9 cellular contexts compared by ENCODE assay signal in the genomic region with DNA sequence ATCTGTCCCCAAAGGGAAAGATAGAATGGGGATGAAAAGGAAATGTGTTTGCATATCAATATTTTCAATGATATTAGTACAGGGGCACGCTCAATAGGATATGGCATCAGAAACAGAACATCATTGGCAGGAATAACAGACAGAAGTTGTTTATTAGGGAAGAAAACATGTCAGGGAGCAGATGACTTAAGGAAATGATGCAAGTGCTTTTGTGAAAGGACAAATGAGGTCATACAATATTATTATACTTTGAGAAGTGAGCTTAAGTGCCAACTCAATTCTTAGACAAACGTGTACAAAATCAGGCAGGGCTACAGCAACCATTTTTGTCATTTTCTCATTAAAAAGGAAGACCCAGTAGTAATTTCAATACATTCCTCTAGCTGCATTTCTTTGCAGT.
DNase-seq lines count a peak whose midpoint lies in the region; ATAC-seq, FAIRE-seq and TF ChIP-seq lines count a peak whose summit lies in the region.
"Had no signal": no experiment of that assay in that cellular context is flagged by ENCODE, and none has a peak within 500 bp of the region (broad histone marks: within the 10 kb centered on the region; RNA-seq: fewer than 3 reads in every experiment).

No MANE protein-coding gene starts in this region.

- H3K36me3 ChIP-seq in K562 (ENCODE audit: control insufficient read depth, insufficient read depth, low read length) (no peaks in the 10 kb centered on the region), cardiac muscle cell (no peaks in the 10 kb centered on the region), small intestine (ENCODE audit: control insufficient read depth in 2 of 2, insufficient read depth in 2 of 2, low read length in 2 of 2) (no peaks in the 10 kb centered on the region)

- TF ChIP-seq POLR2A in K562 (conservative IDR thresholded peaks at IDR 0.05): no peak

- no peak overlapping the region for H3K27ac Mint-ChIP-seq in activated naive CD4-positive, alpha-beta T cell treated with anti-CD3 and anti-CD28 coated beads, Interleukin-2, amount 50 U/mL, for 72 hours

- no peak for FAIRE-seq in K562 (lab: Jason Lieb, UNC)
- no peak for FAIRE-seq in small intestine (lab: Jason Lieb, UNC)

- peak overlapping the region; percentile 83; the same call in 1 of the 2 replicates for H3K4me2 ChIP-seq in K562 (ENCODE audit: insufficient read depth, low read length)

- POLR2A ChIA-PET in K562 (lab: Yijun Ruan, JAX): interaction anchor here (0.9 to 1.9 kb wide), 5 partner anchors 9 to 132 kb away, joined by 4 to 6 read pairs (median 6); no protein-coding TSS in a partner anchor

- ATAC-seq in K562 (no peak), GM21367 (IDR thresholded peaks at IDR 0.05; ENCODE audit: unreplicated experiment) (no peak)
- no peak for ATAC-seq in activated naive CD4-positive, alpha-beta T cell treated with anti-CD3 and anti-CD28 coated beads, Interleukin-2, amount 50 U/mL, for 72 hours

- TF ChIP-seq EP300 in K562 (IDR thresholded peaks at IDR 0.05; ENCODE audit: low read length): no peak; the same call in 1 of the 2 replicates

- in situ Hi-C loops in K562 (cut with MboI): no loop called here

- no peak for TF ChIP-seq CTCF in K562 (IDR thresholded peaks at IDR 0.05 in 2 of 3, conservative IDR thresholded peaks at IDR 0.05 in 1 of 3; ENCODE audit: insufficient read depth in 2 of 3, low read depth in 1 of 3, low read length in 3 of 3)
- no peak for TF ChIP-seq CTCF in cardiac muscle cell (IDR thresholded peaks at IDR 0.05; ENCODE audit: low read depth, low read length)

- H3K27me3 ChIP-seq in K562 (ENCODE audit: control insufficient read depth in 2 of 2, insufficient read depth in 2 of 2, low read length in 2 of 2) (no peaks in the 10 kb centered on the region), cardiac muscle cell (no peaks in the 10 kb centered on the region), small intestine (ENCODE audit: control insufficient read depth in 2 of 2, insufficient read depth in 2 of 2, low read length in 2 of 2) (no peaks in the 10 kb centered on the region)

- H3K4me1 ChIP-seq in K562 (replicated peaks in 1 of 2; ENCODE audit: control insufficient read depth in 2 of 2, insufficient read depth in 2 of 2, low read length in 2 of 2): peaks cover 18 to 39% of the 10 kb centered on the region in 2 experiments
- H3K4me1 ChIP-seq in cardiac muscle cell (ENCODE audit: low read depth): peaks cover 22% of the 10 kb centered on the region
- peaks cover 2 to 6% of the 10 kb centered on the region in 2 donors for H3K4me1 ChIP-seq in small intestine (ENCODE audit: control insufficient read depth in 2 of 2, insufficient read depth in 1 of 2, low read depth in 1 of 2, low read length in 1 of 2)

- no peaks in the 10 kb centered on the region for H3K9me1 ChIP-seq in K562 (ENCODE audit: control insufficient read depth, insufficient read depth, low read length)

- CTCF ChIA-PET in K562 (lab: Yijun Ruan, JAX; ENCODE audit: low intra/inter-chr PET ratio): no interaction called here

- intact Hi-C loops in K562 (cut with micrococcal nuclease): loop anchor here (10.0 kb wide), 2 partner anchors 317 to 387 kb away; a partner anchor contains a TSS

- no peaks in the 10 kb centered on the region for H3K79me2 ChIP-seq in K562 (ENCODE audit: control insufficient read depth, insufficient read depth, low read length)

- no peak for TF ChIP-seq RAD21 in K562 (CRISPR knock-in tag; conservative IDR thresholded peaks at IDR 0.05 in 1 of 2, IDR thresholded peaks at IDR 0.05 in 1 of 2)

- peak overlapping the region in 1 of 2 experiments; percentile 79; a peak in 2 of 4 replicates for H3K9ac ChIP-seq in K562 (ENCODE audit: insufficient read depth in 1 of 2, low read depth in 2 of 2, low read length in 2 of 2)

- H3K36me3 Mint-ChIP-seq in activated naive CD4-positive, alpha-beta T cell treated with anti-CD3 and anti-CD28 coated beads, Interleukin-2, amount 50 U/mL, for 72 hours: no peaks in the 10 kb centered on the region

- BruUV-seq in K562 (replicated peaks; lab: Mats Ljungman, UMichigan): no TSS peak

- H3K9me3 Mint-ChIP-seq in activated naive CD4-positive, alpha-beta T cell treated with anti-CD3 and anti-CD28 coated beads, Interleukin-2, amount 50 U/mL, for 72 hours: no peaks in the 10 kb centered on the region

- H3K27ac ChIP-seq in K562 (ENCODE audit: extremely low read depth, low read depth, low read length) (peak overlapping the region; percentile 93), cardiac muscle cell (peak overlapping the region; percentile 68), small intestine (ENCODE audit: low read depth in 1 of 2, low read length in 1 of 2) (no peak overlapping the region)

- DNase-seq in HT-29 (ENCODE audit: low spot score): peak; percentile 22
- no peak for DNase-seq in K562 (ENCODE audit: extremely low read depth in 1 of 4, low spot score in 3 of 4)
- DNase-seq in cardiac muscle cell (ENCODE audit: low read depth in 1 of 2, low spot score in 1 of 2): peak in 1 of 2 donors; percentile 82
- DNase-seq in small intestine: peak; percentile 19
- DNase-seq in NK-92 treated with Interleukin-12 subunit alpha and Interleukin-12 subunit beta, amount 100 ng/mL, for 24 hours (lab: John Stamatoyannopoulos, UW): no peak
- DNase-seq in AG08395 (ENCODE audit: low spot score): no peak
- no peak for DNase-seq in activated naive CD4-positive, alpha-beta T cell treated with anti-CD3 and anti-CD28 coated beads, Interleukin-2, amount 50 U/mL, for 72 hours (ENCODE audit: low spot score in 2 of 2)
- DNase-seq: NCI-H1694 treated with DMSO at 0.1 percent for 48 hours had no signal

- H3K4me3 ChIP-seq in K562: no peak overlapping the region
- no peak overlapping the region for H3K4me3 ChIP-seq in cardiac muscle cell
- no peak overlapping the region for H3K4me3 ChIP-seq in small intestine (ENCODE audit: low read depth in 1 of 2, low read length in 2 of 2)

- 58% methylated on average over 2 of the region's 2 CpGs for WGBS in K562 (ENCODE audit: insufficient coverage, low coverage, missing lambda C conversion rate)
- WGBS in small intestine, 3 donors: 41 to 53% (median 48%) methylated on average over 2 of the region's 2 CpGs

- H4K20me1 ChIP-seq in K562 (replicated peaks; ENCODE audit: control insufficient read depth, insufficient read depth, low read length): no peaks in the 10 kb centered on the region

- H2AFZ ChIP-seq in K562 (ENCODE audit: low read depth, low read length): peak overlapping the region; percentile 98

- H3K9me3 ChIP-seq in K562 (replicated peaks; ENCODE audit: control insufficient read depth, insufficient read depth, low read depth, low read length) (no peaks in the 10 kb centered on the region), cardiac muscle cell (ENCODE audit: low read depth) (no peaks in the 10 kb centered on the region), small intestine (ENCODE audit: control insufficient read depth, low read depth) (no peaks in the 10 kb centered on the region)

TF ChIP-seq in K562, 482 proteins besides CTCF, POLR2A, EP300 and RAD21 (continues in another document):
- no peak for TF ChIP-seq SREBF2 (CRISPR knock-in tag; IDR thresholded peaks at IDR 0.05)
- TF ChIP-seq, protein P1, sequence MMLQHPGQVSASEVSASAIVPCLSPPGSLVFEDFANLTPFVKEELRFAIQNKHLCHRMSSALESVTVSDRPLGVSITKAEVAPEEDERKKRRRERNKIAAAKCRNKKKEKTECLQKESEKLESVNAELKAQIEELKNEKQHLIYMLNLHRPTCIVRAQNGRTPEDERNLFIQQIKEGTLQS (IDR thresholded peaks at IDR 0.05): peak; percentile 88
- TF ChIP-seq, protein P1 (CRISPR knock-in tag; conservative IDR thresholded peaks at IDR 0.05): no peak
- 0 out of 2 replicates have a peak, but pooled peaks have one; percentile 42 for TF ChIP-seq JUN (IDR thresholded peaks at IDR 0.05; ENCODE audit: borderline replicate concordance, low read depth, low read length)
- no peak for TF ChIP-seq JUN (CRISPR knock-in tag; IDR thresholded peaks at IDR 0.05; ENCODE audit: borderline replicate concordance)

Comparison
In these comparisons a context has a peak if more than half of its experiments do, and no peak if none do; other contexts are left out.
1. DNase-seq: peak in HT-29 (single experiment) and small intestine (single experiment); none in K562 (0 of 4), NK-92 treated with Interleukin-12 subunit alpha and Interleukin-12 subunit beta, amount 100 ng/mL, for 24 hours (single experiment), AG08395 (single experiment) and activated naive CD4-positive, alpha-beta T cell treated with anti-CD3 and anti-CD28 coated beads, Interleukin-2, amount 50 U/mL, for 72 hours (0 of 2).
2. H3K27ac ChIP-seq: peak in K562 (single experiment) and cardiac muscle cell (single experiment); none in small intestine (0 of 2).